ENCODE assay signal across 1 cellular context in genomic region chr10:125909491-125909890, GRCh38. TPM values are rescaled to one million over a fixed set of nuclear protein-coding genes. Genes with fewer than 3 reads are reported as not detected.
"Had no signal": no experiment of that assay in that cellular context is flagged by ENCODE, and none has a peak within 500 bp of the region (broad histone marks: within the 10 kb centered on the region; RNA-seq: fewer than 3 reads in every experiment).

No MANE protein-coding gene starts in this region.

RNA-seq across cellular contexts. Expression of gene FANK1, which starts 13.1 kb away (rescaled TPM):
- total RNA-seq: OCI-LY7 had no signal
